Comparison of ENCODE assay signal across 7 cellular contexts in genomic region chr17:56835259-56835575, GRCh38. TPM values are rescaled to one million over a fixed set of nuclear protein-coding genes. Genes with fewer than 3 reads are reported as not detected.
DNase-seq lines count a peak whose midpoint lies in the region; ATAC-seq and TF ChIP-seq lines count a peak whose summit lies in the region.

No MANE protein-coding gene starts in this region.

- H3K36me3 ChIP-seq in HEK293 (ENCODE audit: control insufficient read depth in 2 of 2, insufficient read depth in 1 of 2, low read length in 2 of 2): peaks cover 27 to 37% of the 10 kb centered on the region in 2 experiments

- H3K27ac ChIP-seq in HEK293 (ENCODE audit: extremely low read depth, low read depth, low read length): peak overlapping the region; percentile 95; the same call in 1 of the 2 replicates
- peak overlapping the region; percentile 90 for H3K27ac ChIP-seq in RWPE1
- peak overlapping the region in 6 of 21 experiments; percentile 79 to 86 (median 84) for H3K27ac ChIP-seq in skin epidermis

- H3K4me3 ChIP-seq in HEK293 (ENCODE audit: low read depth, low read length) (peak overlapping the region; percentile 69), fibroblast of villous mesenchyme (ENCODE audit: low read depth, low read length) (peak overlapping the region; percentile 80), skin epidermis (peak overlapping the region; percentile 56 to 86 (median 65))

- CTCF ChIA-PET in HEK293 (lab: Yijun Ruan, JAX) (interaction anchor here (0.6 to 2.3 kb wide), 7 partner anchors 9 to 1338 kb away, joined by 3 to 18 read pairs (median 4); no protein-coding TSS in a partner anchor), RWPE1 (lab: Yijun Ruan, JAX) (interaction anchor here (0.6 to 1.6 kb wide), 3 partner anchors 16 to 125 kb away, joined by 3 to 5 read pairs (median 4); partner anchors contain the start of gene COIL)

- H3K4me1 ChIP-seq in HEK293 (ENCODE audit: control insufficient read depth, insufficient read depth, low read length): peaks cover 23% of the 10 kb centered on the region

- no peak for ATAC-seq in HG03025 (IDR thresholded peaks at IDR 0.05; ENCODE audit: low FRiP score, unreplicated experiment)

- POLR2A ChIA-PET in HEK293 (lab: Yijun Ruan, JAX) (interaction anchor here (1.1 to 1.3 kb wide), 2 partner anchors 17 to 48 kb away, joined by 3 read pairs; no protein-coding TSS in a partner anchor), RWPE1 (lab: Yijun Ruan, JAX; ENCODE audit: low non-redundant PET) (no interaction called here)

- TF ChIP-seq CTCF in HEK293 (tag by site-specific recombination; IDR thresholded peaks at IDR 0.05): no peak
- no peak for TF ChIP-seq CTCF in RWPE1 (conservative IDR thresholded peaks at IDR 0.05; ENCODE audit: low read depth)
- no peak for TF ChIP-seq CTCF in fibroblast of villous mesenchyme (IDR thresholded peaks at IDR 0.05; ENCODE audit: insufficient read depth, low read depth, low read length)

- DNase-seq in RWPE1 (ENCODE audit: low spot score) (no peak), fibroblast of villous mesenchyme (ENCODE audit: low read depth) (peak; percentile 31), cerebellum (ENCODE audit: low spot score) (no peak), NCI-H82 (lab: John Stamatoyannopoulos, UW) (no peak)

- no peaks in the 10 kb centered on the region for H3K9me3 ChIP-seq in HEK293 (ENCODE audit: control insufficient read depth, insufficient read depth, low read depth, low read length)

TF ChIP-seq in HEK293, 187 proteins besides CTCF, POLR2A, EP300 and RAD21:
- TF ChIP-seq ZNF239 (tag by site-specific recombination; IDR thresholded peaks at IDR 0.05): no peak
- 0 out of 2 replicates have a peak, but pooled peaks have one; percentile 30 for TF ChIP-seq ZNF76 (tag by site-specific recombination; IDR thresholded peaks at IDR 0.05; ENCODE audit: borderline replicate concordance, low read depth)
- peak; percentile 56; the same call in 1 of the 2 replicates for TF ChIP-seq ZFP3 (tag by site-specific recombination; IDR thresholded peaks at IDR 0.05; ENCODE audit: low read depth)
- TF ChIP-seq ZNF626 (tag by site-specific recombination; IDR thresholded peaks at IDR 0.05): no peak
TF ChIP-seq in HEK293: peak in this region for 2.

RNA-seq across cellular contexts. Expression of gene DGKE, which starts 1.3 kb away (rescaled TPM):
- total RNA-seq in fibroblast of villous mesenchyme: 7.1 and 12.1 TPM in 2 replicates
- 22.9 TPM for total RNA-seq in cerebellum

RNA-seq across cellular contexts. Expression of gene C17orf67, which starts 1.5 kb away (rescaled TPM):
- total RNA-seq in fibroblast of villous mesenchyme (0.64 and 0.86 TPM in 2 replicates), cerebellum (1.5 TPM)
